ENCODE assay signal across 1 cellular context in the genomic region with DNA sequence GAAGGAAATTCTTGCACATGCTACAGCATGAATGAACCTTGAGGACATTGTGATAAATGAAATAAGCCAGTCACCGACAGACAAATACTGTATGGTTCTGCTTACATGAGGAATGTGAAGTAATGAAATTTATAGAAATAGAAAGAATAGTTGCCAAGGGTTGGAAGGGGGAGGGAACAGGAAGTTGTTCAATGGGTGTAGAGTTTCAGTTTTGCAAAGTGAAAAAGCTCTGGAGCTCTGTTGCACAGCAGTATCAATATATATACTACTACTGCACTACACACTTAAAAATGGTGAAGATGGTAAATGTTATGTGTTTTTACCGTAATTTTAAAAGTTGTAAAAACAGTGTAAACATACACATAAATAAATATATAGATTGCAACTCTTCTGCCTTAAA.
TF ChIP-seq lines count a peak whose summit lies in the region.

No MANE protein-coding gene starts in this region.

TF ChIP-seq in GM12878, 131 proteins besides CTCF, POLR2A, EP300 and RAD21:
- TF ChIP-seq, protein P1, sequence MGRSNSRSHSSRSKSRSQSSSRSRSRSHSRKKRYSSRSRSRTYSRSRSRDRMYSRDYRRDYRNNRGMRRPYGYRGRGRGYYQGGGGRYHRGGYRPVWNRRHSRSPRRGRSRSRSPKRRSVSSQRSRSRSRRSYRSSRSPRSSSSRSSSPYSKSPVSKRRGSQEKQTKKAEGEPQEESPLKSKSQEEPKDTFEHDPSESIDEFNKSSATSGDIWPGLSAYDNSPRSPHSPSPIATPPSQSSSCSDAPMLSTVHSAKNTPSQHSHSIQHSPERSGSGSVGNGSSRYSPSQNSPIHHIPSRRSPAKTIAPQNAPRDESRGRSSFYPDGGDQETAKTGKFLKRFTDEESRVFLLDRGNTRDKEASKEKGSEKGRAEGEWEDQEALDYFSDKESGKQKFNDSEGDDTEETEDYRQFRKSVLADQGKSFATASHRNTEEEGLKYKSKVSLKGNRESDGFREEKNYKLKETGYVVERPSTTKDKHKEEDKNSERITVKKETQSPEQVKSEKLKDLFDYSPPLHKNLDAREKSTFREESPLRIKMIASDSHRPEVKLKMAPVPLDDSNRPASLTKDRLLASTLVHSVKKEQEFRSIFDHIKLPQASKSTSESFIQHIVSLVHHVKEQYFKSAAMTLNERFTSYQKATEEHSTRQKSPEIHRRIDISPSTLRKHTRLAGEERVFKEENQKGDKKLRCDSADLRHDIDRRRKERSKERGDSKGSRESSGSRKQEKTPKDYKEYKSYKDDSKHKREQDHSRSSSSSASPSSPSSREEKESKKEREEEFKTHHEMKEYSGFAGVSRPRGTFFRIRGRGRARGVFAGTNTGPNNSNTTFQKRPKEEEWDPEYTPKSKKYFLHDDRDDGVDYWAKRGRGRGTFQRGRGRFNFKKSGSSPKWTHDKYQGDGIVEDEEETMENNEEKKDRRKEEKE (IDR thresholded peaks at IDR 0.05) = no peak
- TF ChIP-seq MYB (IDR thresholded peaks at IDR 0.05; ENCODE audit: borderline replicate concordance, low read depth, low read length) = no peak
- no peak for TF ChIP-seq CBX3 (IDR thresholded peaks at IDR 0.05; ENCODE audit: borderline replicate concordance, low read depth)
- no peak for TF ChIP-seq SUPT20H (IDR thresholded peaks at IDR 0.05; ENCODE audit: borderline replicate concordance, control insufficient read depth, low read depth, low read length)
- TF ChIP-seq MEF2A (IDR thresholded peaks at IDR 0.05; ENCODE audit: insufficient read depth, low read depth, low read length) = no peak
- TF ChIP-seq POLR2AphosphoS2 (IDR thresholded peaks at IDR 0.05; ENCODE audit: low read depth, low read length) = no peak
- TF ChIP-seq ZBED1 (IDR thresholded peaks at IDR 0.05; ENCODE audit: borderline replicate concordance) = no peak
- TF ChIP-seq BACH1 (IDR thresholded peaks at IDR 0.05; ENCODE audit: borderline replicate concordance) = no peak
- TF ChIP-seq, protein P2, sequence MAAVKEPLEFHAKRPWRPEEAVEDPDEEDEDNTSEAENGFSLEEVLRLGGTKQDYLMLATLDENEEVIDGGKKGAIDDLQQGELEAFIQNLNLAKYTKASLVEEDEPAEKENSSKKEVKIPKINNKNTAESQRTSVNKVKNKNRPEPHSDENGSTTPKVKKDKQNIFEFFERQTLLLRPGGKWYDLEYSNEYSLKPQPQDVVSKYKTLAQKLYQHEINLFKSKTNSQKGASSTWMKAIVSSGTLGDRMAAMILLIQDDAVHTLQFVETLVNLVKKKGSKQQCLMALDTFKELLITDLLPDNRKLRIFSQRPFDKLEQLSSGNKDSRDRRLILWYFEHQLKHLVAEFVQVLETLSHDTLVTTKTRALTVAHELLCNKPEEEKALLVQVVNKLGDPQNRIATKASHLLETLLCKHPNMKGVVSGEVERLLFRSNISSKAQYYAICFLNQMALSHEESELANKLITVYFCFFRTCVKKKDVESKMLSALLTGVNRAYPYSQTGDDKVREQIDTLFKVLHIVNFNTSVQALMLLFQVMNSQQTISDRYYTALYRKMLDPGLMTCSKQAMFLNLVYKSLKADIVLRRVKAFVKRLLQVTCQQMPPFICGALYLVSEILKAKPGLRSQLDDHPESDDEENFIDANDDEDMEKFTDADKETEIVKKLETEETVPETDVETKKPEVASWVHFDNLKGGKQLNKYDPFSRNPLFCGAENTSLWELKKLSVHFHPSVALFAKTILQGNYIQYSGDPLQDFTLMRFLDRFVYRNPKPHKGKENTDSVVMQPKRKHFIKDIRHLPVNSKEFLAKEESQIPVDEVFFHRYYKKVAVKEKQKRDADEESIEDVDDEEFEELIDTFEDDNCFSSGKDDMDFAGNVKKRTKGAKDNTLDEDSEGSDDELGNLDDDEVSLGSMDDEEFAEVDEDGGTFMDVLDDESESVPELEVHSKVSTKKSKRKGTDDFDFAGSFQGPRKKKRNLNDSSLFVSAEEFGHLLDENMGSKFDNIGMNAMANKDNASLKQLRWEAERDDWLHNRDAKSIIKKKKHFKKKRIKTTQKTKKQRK (IDR thresholded peaks at IDR 0.05; ENCODE audit: low read depth, low read length) = no peak
- no peak for TF ChIP-seq MEF2B (IDR thresholded peaks at IDR 0.05; ENCODE audit: partially characterized antibody, poor library complexity, severe bottlenecking)
- TF ChIP-seq PKNOX1 (IDR thresholded peaks at IDR 0.05) = no peak
- TF ChIP-seq RELA (IDR thresholded peaks at IDR 0.05; ENCODE audit: borderline replicate concordance, partially characterized antibody) = no peak
- no peak for TF ChIP-seq ZNF384 (IDR thresholded peaks at IDR 0.05; ENCODE audit: borderline replicate concordance, low read depth, low read length)
- TF ChIP-seq, protein P3, sequence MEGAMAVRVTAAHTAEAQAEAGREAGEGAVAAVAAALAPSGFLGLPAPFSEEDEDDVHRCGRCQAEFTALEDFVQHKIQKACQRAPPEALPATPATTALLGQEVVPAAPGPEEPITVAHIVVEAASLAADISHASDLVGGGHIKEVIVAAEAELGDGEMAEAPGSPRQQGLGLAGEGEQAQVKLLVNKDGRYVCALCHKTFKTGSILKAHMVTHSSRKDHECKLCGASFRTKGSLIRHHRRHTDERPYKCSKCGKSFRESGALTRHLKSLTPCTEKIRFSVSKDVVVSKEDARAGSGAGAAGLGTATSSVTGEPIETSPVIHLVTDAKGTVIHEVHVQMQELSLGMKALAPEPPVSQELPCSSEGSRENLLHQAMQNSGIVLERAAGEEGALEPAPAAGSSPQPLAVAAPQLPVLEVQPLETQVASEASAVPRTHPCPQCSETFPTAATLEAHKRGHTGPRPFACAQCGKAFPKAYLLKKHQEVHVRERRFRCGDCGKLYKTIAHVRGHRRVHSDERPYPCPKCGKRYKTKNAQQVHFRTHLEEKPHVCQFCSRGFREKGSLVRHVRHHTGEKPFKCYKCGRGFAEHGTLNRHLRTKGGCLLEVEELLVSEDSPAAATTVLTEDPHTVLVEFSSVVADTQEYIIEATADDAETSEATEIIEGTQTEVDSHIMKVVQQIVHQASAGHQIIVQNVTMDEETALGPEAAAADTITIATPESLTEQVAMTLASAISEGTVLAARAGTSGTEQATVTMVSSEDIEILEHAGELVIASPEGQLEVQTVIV (IDR thresholded peaks at IDR 0.05; ENCODE audit: borderline replicate concordance, partially characterized antibody) = no peak
- no peak for TF ChIP-seq CUX1 (IDR thresholded peaks at IDR 0.05; ENCODE audit: insufficient replicate concordance, low read depth, low read length)
- no peak for TF ChIP-seq ZNF217 (IDR thresholded peaks at IDR 0.05)
- no peak for TF ChIP-seq RUNX3 (IDR thresholded peaks at IDR 0.05; ENCODE audit: low read length)
- no peak for TF ChIP-seq IRF4 (IDR thresholded peaks at IDR 0.05; ENCODE audit: low read depth, low read length)
